ENCODE assay signal across 17 cellular contexts in the genomic region with DNA sequence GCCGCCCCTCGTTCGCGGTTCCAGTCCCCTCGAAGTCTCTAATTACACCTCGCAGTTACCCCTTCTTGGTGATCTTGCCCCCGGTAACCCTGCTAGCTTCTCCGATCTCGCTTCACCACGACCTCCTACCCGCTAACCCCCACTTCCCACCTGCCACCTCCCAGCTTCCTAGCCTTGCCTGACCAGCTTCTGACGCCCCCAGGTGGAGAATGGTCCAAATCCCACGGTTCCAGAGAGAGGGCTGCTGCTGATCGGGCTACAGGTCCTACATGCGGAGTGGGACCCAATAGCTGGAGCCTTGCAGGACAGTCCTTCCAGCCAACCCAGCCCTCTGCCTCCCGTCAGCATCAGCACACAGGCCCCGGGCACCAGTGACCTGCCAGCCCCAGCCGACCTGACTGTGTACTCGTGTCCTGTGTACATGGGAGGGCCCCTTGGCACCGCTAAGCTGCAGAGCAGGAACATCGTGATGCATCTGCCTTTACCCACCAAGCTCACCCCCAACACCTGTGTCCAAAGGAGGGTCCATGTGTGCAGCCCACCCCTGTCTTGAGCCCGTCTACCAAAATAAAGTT. TPM values are rescaled to one million over a fixed set of nuclear protein-coding genes. Genes with fewer than 3 reads are reported as not detected.
DNase-seq lines count a peak whose midpoint lies in the region; ATAC-seq and TF ChIP-seq lines count a peak whose summit lies in the region.
"Had no signal": no experiment of that assay in that cellular context is flagged by ENCODE, and none has a peak within 500 bp of the region (broad histone marks: within the 10 kb centered on the region; RNA-seq: fewer than 3 reads in every experiment).

No MANE protein-coding gene starts in this region.

- H3K18ac ChIP-seq in mesendoderm (ENCODE audit: low read length), result no peak overlapping the region

- H3K4me2 ChIP-seq in GM23248 (ENCODE audit: unreplicated experiment), result peak overlapping the region; percentile 4
- no peak overlapping the region for H3K4me2 ChIP-seq in mesendoderm (ENCODE audit: low read length)

- no peak overlapping the region for H3K27ac ChIP-seq in GM23248
- no peak overlapping the region for H3K27ac ChIP-seq in HUES6 (ENCODE audit: low read depth, low read length)
- no peak overlapping the region for H3K27ac ChIP-seq in endodermal cell (ENCODE audit: low read depth, low read length)
- H3K27ac ChIP-seq in mesendoderm (ENCODE audit: low read depth, low read length), result no peak overlapping the region
- H3K27ac ChIP-seq: Peyer's patch had no signal

- no peak overlapping the region for H3K4ac ChIP-seq in mesendoderm (ENCODE audit: low read depth, low read length)

- no peak overlapping the region for H3K23ac ChIP-seq in mesendoderm (ENCODE audit: low read length)

- H3F3A ChIP-seq in GM23248 (ENCODE audit: insufficient read depth), result peaks cover 24% of the 10 kb centered on the region

- H3K27me3 ChIP-seq in GM23248 (replicated peaks; ENCODE audit: insufficient read depth) (no peaks in the 10 kb centered on the region), HUES6 (ENCODE audit: control insufficient read depth, insufficient read depth, low read length) (peaks cover 7% of the 10 kb centered on the region; the same call in 1 of the 2 replicates), endodermal cell (ENCODE audit: control insufficient read depth, insufficient read depth, low read length, poor library complexity, severe bottlenecking) (no peaks in the 10 kb centered on the region), mesendoderm (ENCODE audit: insufficient read depth, low read length, poor library complexity) (no peaks in the 10 kb centered on the region)
- H3K27me3 ChIP-seq: Peyer's patch had no signal

- H3K9ac ChIP-seq in GM23248 (no peak overlapping the region), HUES6 (ENCODE audit: low read length) (no peak overlapping the region), endodermal cell (ENCODE audit: extremely low read depth, low read length, poor library complexity, severe bottlenecking) (no peak overlapping the region), mesendoderm (ENCODE audit: low read length) (no peak overlapping the region)

- peaks cover 7% of the 10 kb centered on the region for H3K4me1 Mint-ChIP-seq in endodermal cell
- H3K4me1 Mint-ChIP-seq in activated T-helper 2 cell treated with anti-CD3 and anti-CD28 coated beads, Interferon-gamma antibody, Interleukin-2, Interleukin-4, amounts not matched to agents 10 μg/mL and 5 μg/mL and 100 μg/mL, durations not matched to agents 14 hours and 24 hours and 36 hours (ENCODE audit: low read depth), result no peaks in the 10 kb centered on the region
- H3K4me1 Mint-ChIP-seq in Calu3 (ENCODE audit: low read depth, unreplicated experiment), result no peaks in the 10 kb centered on the region

- H2BK15ac ChIP-seq in mesendoderm (replicated peaks; ENCODE audit: low read depth), result no peak overlapping the region

- H3K79me1 ChIP-seq in mesendoderm (ENCODE audit: low read length), result no peaks in the 10 kb centered on the region

- no peak overlapping the region for H3K56ac ChIP-seq in mesendoderm (ENCODE audit: low read length)

- BruUV-seq in Calu3 (replicated peaks; lab: Mats Ljungman, UMichigan), result no TSS peak

- H3K9me3 ChIP-seq in GM23248 (ENCODE audit: low read depth) (no peaks in the 10 kb centered on the region), HUES6 (ENCODE audit: control insufficient read depth, insufficient read depth, low read depth, low read length) (no peaks in the 10 kb centered on the region), endodermal cell (ENCODE audit: control insufficient read depth, low read length) (no peaks in the 10 kb centered on the region)
- H3K9me3 ChIP-seq: HAP-1, Peyer's patch had no signal

- no peak for ATAC-seq in GM21381 (IDR thresholded peaks at IDR 0.05; ENCODE audit: unreplicated experiment)
- ATAC-seq: Right ventricle myocardium inferior had no signal

- in situ Hi-C loops in GM23248 (cut with MboI), result no loop called here

- intact Hi-C loops in activated T-helper 2 cell treated with anti-CD3 and anti-CD28 coated beads, Interferon-gamma antibody, Interleukin-2, Interleukin-4, amounts not matched to agents 10 μg/mL and 5 μg/mL and 100 μg/mL, durations not matched to agents 14 hours and 24 hours and 36 hours (cut with micrococcal nuclease), result no loop called here
- intact Hi-C loops in Calu3 (cut with micrococcal nuclease; ENCODE audit: unreplicated experiment), result no loop called here

- 67 to 73% methylated on average over 22 of the region's 22 CpGs for WGBS in GM23248 (ENCODE audit: low coverage in 1 of 2, low lambda C conversion rate in 2 of 2, missing lambda C conversion rate in 2 of 2), 2 experiments
- WGBS in endodermal cell (ENCODE audit: insufficient coverage in 1 of 2, insufficient read length in 1 of 2), 2 experiments, result 93 to 95% methylated on average over 14 to 22 of the region's 22 CpGs
- no CpG with 5 or more reads among the region's 22 CpGs for whole genome bisulfite sequencing in mesendoderm (ENCODE audit: extremely low coverage, insufficient coverage, low lambda C conversion rate)

- H2BK120ac ChIP-seq in mesendoderm (ENCODE audit: low read depth, low read length), result no peak overlapping the region

- H3K4me3 Mint-ChIP-seq in endodermal cell (no peak overlapping the region), Calu3 (ENCODE audit: low read depth, unreplicated experiment) (no peak overlapping the region)
- H3K4me3 Mint-ChIP-seq in activated T-helper 2 cell treated with anti-CD3 and anti-CD28 coated beads, Interferon-gamma antibody, Interleukin-2, Interleukin-4, amounts not matched to agents 10 μg/mL and 5 μg/mL and 100 μg/mL, durations not matched to agents 14 hours and 24 hours and 36 hours (ENCODE audit: low read depth), result no peak overlapping the region

- H3K27me3 Mint-ChIP-seq in endodermal cell (ENCODE audit: insufficient read depth), result peaks cover 1% of the 10 kb centered on the region
- H3K27me3 Mint-ChIP-seq in activated T-helper 2 cell treated with anti-CD3 and anti-CD28 coated beads, Interferon-gamma antibody, Interleukin-2, Interleukin-4, amounts not matched to agents 10 μg/mL and 5 μg/mL and 100 μg/mL, durations not matched to agents 14 hours and 24 hours and 36 hours (ENCODE audit: low read depth), result no peaks in the 10 kb centered on the region
- H3K27me3 Mint-ChIP-seq in Calu3 (ENCODE audit: unreplicated experiment), result no peaks in the 10 kb centered on the region

- no peak overlapping the region for H2BK5ac ChIP-seq in mesendoderm (ENCODE audit: low read length)

- H4K20me1 ChIP-seq in GM23248 (ENCODE audit: insufficient read depth), result no peaks in the 10 kb centered on the region

- TF ChIP-seq CTCF in endodermal cell (conservative IDR thresholded peaks at IDR 0.05) (no peak), Calu3 (IDR thresholded peaks at IDR 0.05; ENCODE audit: unreplicated experiment) (no peak)

- H3K9me3 Mint-ChIP-seq in endodermal cell, result no peaks in the 10 kb centered on the region
- H3K9me3 Mint-ChIP-seq in activated T-helper 2 cell treated with anti-CD3 and anti-CD28 coated beads, Interferon-gamma antibody, Interleukin-2, Interleukin-4, amounts not matched to agents 10 μg/mL and 5 μg/mL and 100 μg/mL, durations not matched to agents 14 hours and 24 hours and 36 hours, result no peaks in the 10 kb centered on the region
- H3K9me3 Mint-ChIP-seq in Calu3 (ENCODE audit: low read depth, unreplicated experiment), result no peaks in the 10 kb centered on the region

- H3K36me3 Mint-ChIP-seq in endodermal cell (ENCODE audit: low read depth) (peaks cover 2% of the 10 kb centered on the region), Calu3 (ENCODE audit: insufficient read depth, unreplicated experiment) (peaks cover 19% of the 10 kb centered on the region)
- no peaks in the 10 kb centered on the region for H3K36me3 Mint-ChIP-seq in activated T-helper 2 cell treated with anti-CD3 and anti-CD28 coated beads, Interferon-gamma antibody, Interleukin-2, Interleukin-4, amounts not matched to agents 10 μg/mL and 5 μg/mL and 100 μg/mL, durations not matched to agents 14 hours and 24 hours and 36 hours (ENCODE audit: low read depth)

- DNase-seq in GM23248 (no peak), endodermal cell (peak; percentile 61), mesendoderm (peak; percentile 17), Calu3 (no peak), NCI-H1417 (lab: John Stamatoyannopoulos, UW) (no peak)
- no peak for DNase-seq in activated T-helper 2 cell treated with anti-CD3 and anti-CD28 coated beads, Interferon-gamma antibody, Interleukin-2, Interleukin-4, amounts not matched to agents 10 μg/mL and 5 μg/mL and 100 μg/mL, durations not matched to agents 14 hours and 24 hours and 36 hours (ENCODE audit: low spot score)
- DNase-seq: C1 segment of cervical spinal cord, GF-D8, KG1, NCI-H1436 treated with DMSO at 0.1 percent for 48 hours, NCI-H2081, NCI-H510A, Peyer's patch had no signal

- no peak overlapping the region for H4K8ac ChIP-seq in mesendoderm (ENCODE audit: low read depth, low read length)

- H3K4me1 ChIP-seq in GM23248 (ENCODE audit: insufficient read depth) (peaks cover 30% of the 10 kb centered on the region), HUES6 (ENCODE audit: control insufficient read depth, insufficient read depth, low read length) (peaks cover 5% of the 10 kb centered on the region), endodermal cell (ENCODE audit: control insufficient read depth, insufficient read depth, low read length) (no peaks in the 10 kb centered on the region), mesendoderm (ENCODE audit: control insufficient read depth, low read depth, low read length) (peaks cover 3% of the 10 kb centered on the region)
- H3K4me1 ChIP-seq: HAP-1, Peyer's patch had no signal

- H3K27ac Mint-ChIP-seq in endodermal cell (no peak overlapping the region), Calu3 (ENCODE audit: unreplicated experiment) (no peak overlapping the region)
- no peak overlapping the region for H3K27ac Mint-ChIP-seq in activated T-helper 2 cell treated with anti-CD3 and anti-CD28 coated beads, Interferon-gamma antibody, Interleukin-2, Interleukin-4, amounts not matched to agents 10 μg/mL and 5 μg/mL and 100 μg/mL, durations not matched to agents 14 hours and 24 hours and 36 hours

- H3K9me2 ChIP-seq in GM23248 (ENCODE audit: insufficient read depth), result no peaks in the 10 kb centered on the region

- H3K79me2 ChIP-seq in GM23248 (ENCODE audit: insufficient read depth), result no peaks in the 10 kb centered on the region
- H3K79me2 ChIP-seq in mesendoderm (ENCODE audit: control insufficient read depth, insufficient read depth, low read length), result no peaks in the 10 kb centered on the region

- H3K4me3 ChIP-seq in GM23248, result no peak overlapping the region
- peak overlapping the region; percentile 34; the same call in 1 of the 2 replicates for H3K4me3 ChIP-seq in HUES6 (ENCODE audit: low read depth, low read length)
- no peak overlapping the region for H3K4me3 ChIP-seq in endodermal cell (ENCODE audit: low read length)
- no peak overlapping the region for H3K4me3 ChIP-seq in mesendoderm (ENCODE audit: low read length)
- H3K4me3 ChIP-seq: HAP-1, Peyer's patch had no signal

- H3K36me3 ChIP-seq in GM23248 (ENCODE audit: low read depth), result no peaks in the 10 kb centered on the region
- H3K36me3 ChIP-seq in HUES6 (ENCODE audit: control insufficient read depth, insufficient read depth, low read length), result no peaks in the 10 kb centered on the region
- no peaks in the 10 kb centered on the region for H3K36me3 ChIP-seq in endodermal cell (ENCODE audit: control insufficient read depth, insufficient read depth, low read length)
- H3K36me3 ChIP-seq in mesendoderm (ENCODE audit: control insufficient read depth, insufficient read depth, low read length), result no peaks in the 10 kb centered on the region
- H3K36me3 ChIP-seq: Peyer's patch had no signal

- H2AFZ ChIP-seq in GM23248, result no peak overlapping the region

- CTCF ChIA-PET in Calu3 (lab: Charles Lee), result no interaction called here

- H4K5ac ChIP-seq in mesendoderm (ENCODE audit: low read length), result no peak overlapping the region

- no peak overlapping the region for H2AK5ac ChIP-seq in mesendoderm (ENCODE audit: low read length)

RNA-seq across cellular contexts. Expression of a gene that starts 31.9 kb away (rescaled TPM):
- total RNA-seq in GM23248 (2014; rRNA removed; shearing (Covaris generic)), result 8.5 and 12.6 TPM in 2 replicates
- polyA plus RNA-seq in GM23248 (2016; fragmentation: Nextera tagmentation; extraction: Ambion mirVana), result 21.3 and 24.4 TPM in 2 replicates
- total RNA-seq in endodermal cell (10 to 100 TPM; 11.0 to 12.8 TPM), Calu3 (2022) (17.4 and 22.8 TPM in 2 replicates)
- polyA plus RNA-seq in endodermal cell (2013, experiment 1 of 2), result 12.8 TPM
- polyA plus RNA-seq in endodermal cell (2013, experiment 2 of 2), result 12.1 TPM
- polyA plus RNA-seq in mesendoderm (2013, experiment 1 of 2), result 26.6 TPM
- polyA plus RNA-seq in mesendoderm (2013, experiment 2 of 2), result 28.9 TPM
- 29.4 and 30.1 TPM in 2 replicates for total RNA-seq in activated T-helper 2 cell treated with anti-CD3 and anti-CD28 coated beads, Interferon-gamma antibody, Interleukin-2, Interleukin-4, amounts not matched to agents 10 μg/mL and 5 μg/mL and 100 μg/mL, durations not matched to agents 14 hours and 24 hours and 36 hours

RNA-seq across cellular contexts. Expression of a gene that starts 32.1 kb away (rescaled TPM):
- total RNA-seq in GM23248 (2014; rRNA removed; shearing (Covaris generic)), result 211 and 242 TPM in 2 replicates
- 256 and 264 TPM in 2 replicates for polyA plus RNA-seq in GM23248 (2016; fragmentation: Nextera tagmentation; extraction: Ambion mirVana)
- total RNA-seq in endodermal cell (100 to 1,000 TPM; 125 to 136 TPM), Calu3 (2022) (85.7 and 87.0 TPM in 2 replicates)
- 117 TPM for polyA plus RNA-seq in endodermal cell (2013, experiment 1 of 2)
- 112 TPM for polyA plus RNA-seq in endodermal cell (2013, experiment 2 of 2)
- polyA plus RNA-seq in mesendoderm (2013, experiment 1 of 2), result 164 TPM
- polyA plus RNA-seq in mesendoderm (2013, experiment 2 of 2), result 171 TPM
- 99.5 and 105 TPM in 2 replicates for total RNA-seq in activated T-helper 2 cell treated with anti-CD3 and anti-CD28 coated beads, Interferon-gamma antibody, Interleukin-2, Interleukin-4, amounts not matched to agents 10 μg/mL and 5 μg/mL and 100 μg/mL, durations not matched to agents 14 hours and 24 hours and 36 hours

RNA-seq across cellular contexts. Expression of a gene that starts 40.5 kb away (rescaled TPM):
- 35.5 and 67.9 TPM in 2 replicates for total RNA-seq in GM23248 (2014; rRNA removed; shearing (Covaris generic))
- 171 and 172 TPM in 2 replicates for polyA plus RNA-seq in GM23248 (2016; fragmentation: Nextera tagmentation; extraction: Ambion mirVana)
- 100 to 1,000 TPM; 168 to 202 TPM for total RNA-seq in endodermal cell
- polyA plus RNA-seq in endodermal cell (2013, experiment 1 of 2), result 248 TPM
- 238 TPM for polyA plus RNA-seq in endodermal cell (2013, experiment 2 of 2)
- 209 TPM for polyA plus RNA-seq in mesendoderm (2013, experiment 1 of 2)
- polyA plus RNA-seq in mesendoderm (2013, experiment 2 of 2), result 219 TPM
- 134 and 142 TPM in 2 replicates for total RNA-seq in activated T-helper 2 cell treated with anti-CD3 and anti-CD28 coated beads, Interferon-gamma antibody, Interleukin-2, Interleukin-4, amounts not matched to agents 10 μg/mL and 5 μg/mL and 100 μg/mL, durations not matched to agents 14 hours and 24 hours and 36 hours
- total RNA-seq in Calu3 (2022), result 175 and 187 TPM in 2 replicates

RNA-seq across cellular contexts. Expression of a gene that starts 47.7 kb away (rescaled TPM):
- total RNA-seq in GM23248 (2014; rRNA removed; shearing (Covaris generic)), result 37.6 and 47.6 TPM in 2 replicates
- 65.2 and 66.3 TPM in 2 replicates for polyA plus RNA-seq in GM23248 (2016; fragmentation: Nextera tagmentation; extraction: Ambion mirVana)
- total RNA-seq in endodermal cell (10 to 100 TPM; 68.3 to 71.0 TPM), Calu3 (2022) (70.6 and 71.5 TPM in 2 replicates)
- polyA plus RNA-seq in endodermal cell (2013, experiment 1 of 2), result 52.5 TPM
- 41.0 TPM for polyA plus RNA-seq in endodermal cell (2013, experiment 2 of 2)
- 28.7 TPM for polyA plus RNA-seq in mesendoderm (2013, experiment 1 of 2)
- 27.8 TPM for polyA plus RNA-seq in mesendoderm (2013, experiment 2 of 2)
- total RNA-seq in activated T-helper 2 cell treated with anti-CD3 and anti-CD28 coated beads, Interferon-gamma antibody, Interleukin-2, Interleukin-4, amounts not matched to agents 10 μg/mL and 5 μg/mL and 100 μg/mL, durations not matched to agents 14 hours and 24 hours and 36 hours, result 36.2 and 39.1 TPM in 2 replicates

Comparison
In these comparisons a context has a peak if more than half of its experiments do, and no peak if none do; other contexts are left out.
1. DNase-seq: peak in endodermal cell (single experiment) and mesendoderm (single experiment); none in GM23248 (single experiment), activated T-helper 2 cell treated with anti-CD3 and anti-CD28 coated beads, Interferon-gamma antibody, Interleukin-2, Interleukin-4, amounts not matched to agents 10 μg/mL and 5 μg/mL and 100 μg/mL, durations not matched to agents 14 hours and 24 hours and 36 hours (single experiment), Calu3 (single experiment) and NCI-H1417 (0 of 3).